Comparison of ENCODE assay signal across 2 cellular contexts in genomic region chr11:119016216-119017009, GRCh38.
TF ChIP-seq lines count a peak whose summit lies in the region.

No MANE protein-coding gene starts in this region.

TF ChIP-seq in SK-N-SH, 30 proteins besides CTCF, POLR2A, EP300 and RAD21 (continued from another document):
- TF ChIP-seq MAX (IDR thresholded peaks at IDR 0.05; ENCODE audit: low read depth) (no peak), RCOR1 (IDR thresholded peaks at IDR 0.05; ENCODE audit: low read length) (no peak), EZH2phosphoT487 (IDR thresholded peaks at IDR 0.05; ENCODE audit: borderline replicate concordance, low read depth) (no peak), POLR2AphosphoS5 (IDR thresholded peaks at IDR 0.05; ENCODE audit: low read depth, low read length) (no peak), YY1 (IDR thresholded peaks at IDR 0.05; ENCODE audit: low read depth) (no peak), RXRA (IDR thresholded peaks at IDR 0.05; ENCODE audit: borderline replicate concordance, low read depth) (no peak), FOXM1 (IDR thresholded peaks at IDR 0.05; ENCODE audit: low read depth) (no peak), GATA2 (CRISPR knock-in tag; IDR thresholded peaks at IDR 0.05) (no peak), CHD2 (IDR thresholded peaks at IDR 0.05; ENCODE audit: low read length, partially characterized antibody) (no peak), FOSL2 (IDR thresholded peaks at IDR 0.05; ENCODE audit: borderline replicate concordance, low read depth) (no peak), MXI1 (IDR thresholded peaks at IDR 0.05; ENCODE audit: low read depth, low read length) (no peak), USF2 (IDR thresholded peaks at IDR 0.05; ENCODE audit: borderline replicate concordance, low read depth, low read length) (no peak), PBX3 (IDR thresholded peaks at IDR 0.05) (no peak), REST (IDR thresholded peaks at IDR 0.05; ENCODE audit: low read depth, low read length) (no peak), TAF1 (IDR thresholded peaks at IDR 0.05; ENCODE audit: borderline replicate concordance, low read depth, low read length) (no peak), TEAD4 (IDR thresholded peaks at IDR 0.05; ENCODE audit: borderline replicate concordance, insufficient read depth) (no peak), RFX5 (IDR thresholded peaks at IDR 0.05; ENCODE audit: low read length) (no peak)

TF ChIP-seq in SK-N-SH treated with all-trans-retinoic acid at 6 μM for 48 hours, 23 proteins besides CTCF, POLR2A, EP300 and RAD21:
- TF ChIP-seq CSRNP3 (CRISPR knock-in tag; IDR thresholded peaks at IDR 0.05) = no peak
